In the genomic region with DNA sequence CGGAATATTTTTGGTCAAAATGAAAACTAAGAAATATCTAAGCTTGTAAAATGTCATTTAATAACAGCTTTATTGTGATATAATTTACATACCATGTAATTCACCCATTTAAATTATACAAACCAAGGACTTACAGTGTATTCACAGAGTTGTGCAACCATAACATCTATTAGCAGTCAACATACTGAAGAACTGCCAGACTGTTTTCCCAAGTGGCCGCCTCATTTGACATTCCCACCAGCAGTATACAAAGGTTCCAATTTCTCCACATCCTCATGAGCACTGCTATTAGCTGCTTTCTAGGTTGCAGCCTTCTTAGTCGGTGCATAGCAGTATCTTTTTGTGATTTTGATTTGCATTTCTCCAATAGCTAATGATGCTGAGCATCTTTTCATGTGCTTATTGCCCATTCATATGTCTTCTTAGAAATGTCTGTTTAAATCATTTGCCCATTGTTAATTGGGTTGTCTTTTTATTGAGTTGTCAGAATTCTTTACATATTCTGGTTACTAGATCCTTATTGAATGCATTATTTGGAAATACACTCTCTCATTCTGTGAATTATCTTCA, we compare ENCODE assay signal across 19 cellular contexts.
DNase-seq lines count a peak whose midpoint lies in the region; ATAC-seq, FAIRE-seq and TF ChIP-seq lines count a peak whose summit lies in the region.
"Had no signal": no experiment of that assay in that cellular context is flagged by ENCODE, and none has a peak within 500 bp of the region (broad histone marks: within the 10 kb centered on the region; RNA-seq: fewer than 3 reads in every experiment).

No MANE protein-coding gene starts in this region.

- H3K4me1 Mint-ChIP-seq in activated naive CD4-positive, alpha-beta T cell treated with anti-CD3 and anti-CD28 coated beads, Interleukin-2, amount 50 U/mL, for 24 hours: peaks cover 18% of the 10 kb centered on the region
- H3K4me1 Mint-ChIP-seq: B cell had no signal

- no peaks in the 10 kb centered on the region for H3K4me1 ChIP-seq in body of pancreas

- no peak for FAIRE-seq in frontal cortex (lab: Jason Lieb, UNC)
- FAIRE-seq: GM12878 had no signal

- TF ChIP-seq POLR2A in body of pancreas (IDR thresholded peaks at IDR 0.05): no peak

- no peak overlapping the region for H3K4me3 Mint-ChIP-seq in activated naive CD4-positive, alpha-beta T cell treated with anti-CD3 and anti-CD28 coated beads, Interleukin-2, amount 50 U/mL, for 24 hours
- H3K4me3 Mint-ChIP-seq: B cell; CD8-positive, alpha-beta T cell had no signal

- intact Hi-C loops in body of pancreas (cut with DNase I): no loop called here

- no peak overlapping the region for H3K27ac ChIP-seq in SK-N-MC
- H3K27ac ChIP-seq in body of pancreas: no peak overlapping the region
- H3K27ac ChIP-seq: BLaER1 treated with 17β-estradiol and CSF1 and Interleukin-3, amounts not matched to agents 10 nM and 100 nM; GM23248; HL-60 had no signal

- ATAC-seq in body of pancreas: no peak
- ATAC-seq: CD8-positive, alpha-beta T cell; GM12878 had no signal

- H3K4me3 ChIP-seq in SK-N-MC (no peak overlapping the region), fibroblast of mammary gland (ENCODE audit: control insufficient read depth, low read depth, low read length) (no peak overlapping the region), body of pancreas (no peak overlapping the region)
- H3K4me3 ChIP-seq: BLaER1 treated with 17β-estradiol and CSF1 and Interleukin-3, amounts not matched to agents 10 nM and 100 nM; GM12878; GM23248 had no signal

- no peaks in the 10 kb centered on the region for H3K27me3 ChIP-seq in body of pancreas

- H3K9me3 ChIP-seq in SK-N-MC (ENCODE audit: low read depth, low read length) (no peaks in the 10 kb centered on the region), body of pancreas (no peaks in the 10 kb centered on the region)

- no peaks in the 10 kb centered on the region for H3K27me3 Mint-ChIP-seq in activated naive CD4-positive, alpha-beta T cell treated with anti-CD3 and anti-CD28 coated beads, Interleukin-2, amount 50 U/mL, for 24 hours
- H3K27me3 Mint-ChIP-seq: B cell had no signal

- WGBS in body of pancreas, 2 donors: 93 to 94% methylated on average over 3 of the region's 3 CpGs

- H3K9me3 Mint-ChIP-seq in activated naive CD4-positive, alpha-beta T cell treated with anti-CD3 and anti-CD28 coated beads, Interleukin-2, amount 50 U/mL, for 24 hours: peaks cover 8% of the 10 kb centered on the region

- no peak for DNase-seq in activated naive CD4-positive, alpha-beta T cell treated with anti-CD3 and anti-CD28 coated beads, Interleukin-2, amount 50 U/mL, for 16 hours
- DNase-seq in SK-N-MC (ENCODE audit: low read depth, low spot score) (peak; percentile 16), fibroblast of mammary gland (ENCODE audit: low read depth) (peak; percentile 60), DMS153 treated with DMSO at 0.1 percent for 48 hours (lab: John Stamatoyannopoulos, UW; ENCODE audit: unreplicated experiment) (no peak), body of pancreas (no peak), frontal cortex (ENCODE audit: low spot score in 2 of 2) (no peak)
- DNase-seq: 8988T; Calu3; CD8-positive, alpha-beta T cell; DMS53; DND-41; EL; GM23248; HCEC 1CT had no signal

- peaks cover 24% of the 10 kb centered on the region for H3K36me3 Mint-ChIP-seq in activated naive CD4-positive, alpha-beta T cell treated with anti-CD3 and anti-CD28 coated beads, Interleukin-2, amount 50 U/mL, for 24 hours

- H3K27ac Mint-ChIP-seq in activated naive CD4-positive, alpha-beta T cell treated with anti-CD3 and anti-CD28 coated beads, Interleukin-2, amount 50 U/mL, for 24 hours: peak overlapping the region; percentile 19
- H3K27ac Mint-ChIP-seq: B cell; CD8-positive, alpha-beta T cell had no signal

- no peak overlapping the region for H3K9ac ChIP-seq in SK-N-MC (ENCODE audit: insufficient read length)
- H3K9ac ChIP-seq: BLaER1 treated with 17β-estradiol and CSF1 and Interleukin-3, amounts not matched to agents 10 nM and 100 nM; GM23248 had no signal

- TF ChIP-seq CTCF in fibroblast of mammary gland (conservative IDR thresholded peaks at IDR 0.05; ENCODE audit: control insufficient read depth, insufficient read depth, low read depth, low read length) (no peak), body of pancreas (IDR thresholded peaks at IDR 0.05) (no peak)

- no peaks in the 10 kb centered on the region for H3K36me3 ChIP-seq in SK-N-MC (ENCODE audit: insufficient read depth, low read length)
- H3K36me3 ChIP-seq in body of pancreas (replicated peaks in 1 of 2; ENCODE audit: insufficient read depth in 1 of 2, low read depth in 2 of 2): no peaks in the 10 kb centered on the region

Comparison
In these comparisons a context has a peak if more than half of its experiments do, and no peak if none do; other contexts are left out.
1. DNase-seq: peak in SK-N-MC (single experiment) and fibroblast of mammary gland (single experiment); none in activated naive CD4-positive, alpha-beta T cell treated with anti-CD3 and anti-CD28 coated beads, Interleukin-2, amount 50 U/mL, for 16 hours (single experiment), DMS153 treated with DMSO at 0.1 percent for 48 hours (single experiment), body of pancreas (0 of 4) and frontal cortex (0 of 2).